1 cellular context compared by ENCODE assay signal in genomic region chr19:46625731-46626130, GRCh38.
TF ChIP-seq lines count a peak whose summit lies in the region.

No MANE protein-coding gene starts in this region.

TF ChIP-seq in H1, 55 proteins besides CTCF, POLR2A, EP300 and RAD21:
- no peak for TF ChIP-seq KDM1A (IDR thresholded peaks at IDR 0.05; ENCODE audit: borderline replicate concordance, low read length)
- TF ChIP-seq ZNF274 (IDR thresholded peaks at IDR 0.05; ENCODE audit: borderline replicate concordance, extremely low read depth, low read length), result no peak
- no peak for TF ChIP-seq BRCA1 (IDR thresholded peaks at IDR 0.05; ENCODE audit: low read depth, low read length)
